ENCODE assay signal across 28 cellular contexts in the genomic region with DNA sequence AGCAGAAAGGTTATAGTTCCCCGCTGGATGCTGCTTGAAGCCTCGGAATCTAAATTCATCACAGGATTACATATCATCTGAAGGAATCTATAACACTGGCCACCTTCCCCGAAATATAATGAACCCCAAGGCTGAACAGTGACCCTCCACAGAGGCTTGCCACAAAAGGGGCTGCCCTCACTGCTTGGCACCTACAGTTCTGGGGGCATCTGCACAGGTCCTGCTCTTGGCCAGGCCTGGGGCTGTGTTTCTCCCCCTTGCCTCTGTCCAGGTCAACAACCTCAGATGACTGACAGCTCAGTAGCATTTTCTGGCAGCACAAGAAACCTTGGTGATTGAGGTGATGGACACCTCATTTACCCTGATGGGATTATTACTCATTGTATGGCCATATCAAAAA.
"Had no signal": no experiment of that assay in that cellular context is flagged by ENCODE, and none has a peak within 500 bp of the region (broad histone marks: within the 10 kb centered on the region; RNA-seq: fewer than 3 reads in every experiment).

No MANE protein-coding gene starts in this region.

- H3K4me2 ChIP-seq: smooth muscle cell had no signal

- DNase-seq: naive thymus-derived CD4-positive, alpha-beta T cell; nephron progenitor cell; nucleus accumbens; posterior cingulate gyrus; psoas muscle; spleen; stimulated activated CD4-positive, alpha-beta T cell treated with anti-CD3 and anti-CD28 coated beads, Interleukin-15, amount 100 ng/mL, for 24 hours; stimulated activated CD4-positive, alpha-beta T cell treated with anti-CD3 and anti-CD28 coated beads, Interleukin-2, amount 100 ng/mL, for 24 hours; stimulated activated CD4-positive, alpha-beta T cell treated with anti-CD3 and anti-CD28 coated beads, Interleukin-2, amount 100 ng/mL, for 48 hours; stimulated activated CD4-positive, alpha-beta T cell treated with anti-CD3 and anti-CD28 coated beads, Interleukin-4, amount 100 ng/mL, for 24 hours; stimulated activated naive B cell treated with anti-CD40 and anti-IgM and Interleukin-4, amounts not matched to agents 10 μg/mL and 1 μg/mL and 100 μg/mL, for 72 hours; stimulated activated naive CD4-positive, alpha-beta T cell treated with Interleukin-2 at 50 U/mL for 16 hours; stomach; thyroid gland; trophoblast cell; upper lobe of left lung had no signal

- H3K9me3 Mint-ChIP-seq: naive thymus-derived CD4-positive, alpha-beta T cell; nephron progenitor cell; stimulated activated effector memory CD8-positive, alpha-beta T cell treated with anti-CD3 and anti-CD28 coated beads, Interleukin-12 subunit alpha, Interleukin-12 subunit beta, amount 100 ng/mL, for 72 hours; stimulated activated naive CD8-positive, alpha-beta T cell treated with anti-CD3 and anti-CD28 coated beads, Interleukin-15, Interleukin-2, amounts not matched to agents 100 ng/mL and 50 ng/mL, for 24 hours had no signal

- H3K4me1 Mint-ChIP-seq: stimulated activated effector memory CD8-positive, alpha-beta T cell treated with anti-CD3 and anti-CD28 coated beads, Interleukin-12 subunit alpha, Interleukin-12 subunit beta, amount 100 ng/mL, for 72 hours had no signal

- H3K27me3 ChIP-seq: thyroid gland, vagina had no signal

- H3K27ac ChIP-seq: neutrophil, parathyroid adenoma, psoas muscle, skin epidermis, spleen, stomach, thoracic aorta, thyroid gland, tibial nerve, upper lobe of left lung, vagina had no signal

- H3K79me2 ChIP-seq: parathyroid adenoma had no signal

- H3K9ac ChIP-seq: parathyroid adenoma had no signal

- H3K36me3 ChIP-seq: neutrophil, spleen, stomach, thoracic aorta, thyroid gland, tibial nerve, upper lobe of left lung, vagina had no signal

- H3K4me1 ChIP-seq: parathyroid adenoma had no signal

- H3K4me3 Mint-ChIP-seq: naive thymus-derived CD4-positive, alpha-beta T cell; nephron progenitor cell; stimulated activated naive B cell treated with anti-CD40 and anti-IgM and Interleukin-4, amounts not matched to agents 10 μg/mL and 1 μg/mL and 100 μg/mL, for 72 hours; stimulated activated naive CD8-positive, alpha-beta T cell treated with anti-CD3 and anti-CD28 coated beads, Interleukin-15, Interleukin-2, amounts not matched to agents 100 ng/mL and 50 ng/mL, for 24 hours had no signal

- H2AFZ ChIP-seq: parathyroid adenoma had no signal

- H3K9me3 ChIP-seq: neutrophil, psoas muscle, spleen, stomach, thoracic aorta, thyroid gland, tibial nerve, upper lobe of left lung, vagina had no signal

- H3K27ac Mint-ChIP-seq: nephron progenitor cell; progenitor cell of endocrine pancreas; stimulated activated effector memory CD8-positive, alpha-beta T cell treated with anti-CD3 and anti-CD28 coated beads, Interleukin-12 subunit alpha, Interleukin-12 subunit beta, amount 100 ng/mL, for 72 hours; stimulated activated naive B cell treated with anti-CD40 and anti-IgM and Interleukin-4, amounts not matched to agents 10 μg/mL and 1 μg/mL and 100 μg/mL, for 72 hours; stimulated activated naive CD8-positive, alpha-beta T cell treated with anti-CD3 and anti-CD28 coated beads, Interleukin-15, Interleukin-2, amounts not matched to agents 100 ng/mL and 50 ng/mL, for 24 hours had no signal

- H3K4me3 ChIP-seq: skin epidermis, smooth muscle cell, spleen, stomach, thoracic aorta, thyroid gland, tibial nerve, upper lobe of left lung, vagina had no signal

- H3K36me3 Mint-ChIP-seq: naive thymus-derived CD4-positive, alpha-beta T cell; stimulated activated effector memory CD8-positive, alpha-beta T cell treated with anti-CD3 and anti-CD28 coated beads, Interleukin-12 subunit alpha, Interleukin-12 subunit beta, amount 100 ng/mL, for 72 hours; stimulated activated naive B cell treated with anti-CD40 and anti-IgM and Interleukin-4, amounts not matched to agents 10 μg/mL and 1 μg/mL and 100 μg/mL, for 72 hours had no signal

- ATAC-seq: naive thymus-derived CD4-positive, alpha-beta T cell; psoas muscle; right cardiac atrium; sciatic nerve; stimulated activated effector memory CD8-positive, alpha-beta T cell treated with anti-CD3 and anti-CD28 coated beads, Interleukin-12 subunit alpha, Interleukin-12 subunit beta, amount 100 ng/mL, for 72 hours; stimulated activated naive B cell treated with anti-CD40 and anti-IgM and Interleukin-4, amounts not matched to agents 10 μg/mL and 1 μg/mL and 100 μg/mL, for 72 hours had no signal
